ENCODE assay signal across 8 cellular contexts in the genomic region with DNA sequence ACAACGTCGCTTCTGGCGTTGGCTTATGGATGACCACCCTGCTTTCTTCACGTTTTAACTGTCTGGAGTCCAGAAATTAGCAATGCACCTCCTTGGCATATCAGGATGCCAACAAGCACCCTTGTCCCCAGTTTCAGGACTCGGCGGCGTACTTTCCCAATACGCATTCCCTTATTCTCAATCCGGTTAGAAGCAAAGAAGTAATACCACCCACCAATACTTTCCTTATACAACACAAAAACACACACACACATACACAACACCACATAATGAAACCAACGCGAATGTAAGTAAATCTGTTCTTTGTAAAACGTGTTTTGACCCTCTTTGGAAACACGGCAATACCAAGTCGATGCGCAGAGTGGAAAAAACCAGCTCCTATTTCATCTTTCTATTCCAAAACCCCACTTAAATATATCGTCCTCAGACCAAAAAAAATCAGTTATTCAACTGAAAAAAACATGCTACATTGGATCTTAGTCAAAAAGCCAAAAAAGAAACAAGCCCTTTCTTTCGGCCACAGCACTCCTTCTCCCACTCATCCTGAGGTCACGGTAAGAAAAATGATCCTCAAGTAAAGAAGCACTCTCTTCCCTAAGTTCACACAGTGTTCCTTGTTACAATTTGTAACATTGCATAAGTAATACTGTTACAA. TPM values are rescaled to one million over a fixed set of nuclear protein-coding genes. Genes with fewer than 3 reads are reported as not detected.
DNase-seq lines count a peak whose midpoint lies in the region; ATAC-seq and TF ChIP-seq lines count a peak whose summit lies in the region.

No MANE protein-coding gene starts in this region.

- H3K36me3 Mint-ChIP-seq in activated CD8-positive, alpha-beta T cell treated with anti-CD3 and anti-CD28 coated beads, Interleukin-2, amount 10 ng/mL, durations not matched to agents 7 days and 5 days (ENCODE audit: low read depth): peaks cover 6% of the 10 kb centered on the region
- H3K36me3 Mint-ChIP-seq in natural killer cell treated with Interleukin-12 subunit alpha and Interleukin-12 subunit beta and Interleukin-15 and Interleukin-18, amount 100 ng/mL, for 72 hours: no peaks in the 10 kb centered on the region

- CTCF ChIA-PET in activated CD8-positive, alpha-beta T cell treated with anti-CD3 and anti-CD28 coated beads, Interleukin-2, amount 10 ng/mL, durations not matched to agents 7 days and 5 days (lab: Charles Lee): interaction anchor here (0.6 to 5.2 kb wide), 9 partner anchors 9 to 393 kb away, joined by 3 to 39 read pairs (median 5); a partner anchor contains a TSS

- H3K9me3 ChIP-seq in BLaER1: no peaks in the 10 kb centered on the region
- no peaks in the 10 kb centered on the region for H3K9me3 ChIP-seq in esophagus squamous epithelium

- peak overlapping the region; percentile 96 for H3K4me2 ChIP-seq in BLaER1

- DNase-seq in NCI-H524 (lab: John Stamatoyannopoulos, UW) (peak; percentile 67 to 83), esophagus squamous epithelium (lab: John Stamatoyannopoulos, UW) (no peak), epidermal melanocyte (ENCODE audit: insufficient read length, low spot score) (no peak)
- peak; percentile 78 for DNase-seq in activated CD8-positive, alpha-beta T cell treated with anti-CD3 and anti-CD28 coated beads, Interleukin-2, amount 10 ng/mL, durations not matched to agents 7 days and 5 days
- peak; percentile 85 for DNase-seq in natural killer cell treated with Interleukin-12 subunit alpha and Interleukin-12 subunit beta and Interleukin-15 and Interleukin-18, amount 100 ng/mL, for 72 hours (ENCODE audit: low spot score)

- peak overlapping the region; percentile 99 for H3K27ac ChIP-seq in BLaER1
- H3K27ac ChIP-seq in esophagus squamous epithelium: peak overlapping the region; percentile 98 to 100 (median 99)

- H3K27ac Mint-ChIP-seq in activated CD8-positive, alpha-beta T cell treated with anti-CD3 and anti-CD28 coated beads, Interleukin-2, amount 10 ng/mL, durations not matched to agents 7 days and 5 days: peak overlapping the region; percentile 100
- H3K27ac Mint-ChIP-seq in natural killer cell treated with Interleukin-12 subunit alpha and Interleukin-12 subunit beta and Interleukin-15 and Interleukin-18, amount 100 ng/mL, for 72 hours: peak overlapping the region; percentile 99 to 100

- H3K36me3 ChIP-seq in BLaER1: no peaks in the 10 kb centered on the region
- no peaks in the 10 kb centered on the region for H3K36me3 ChIP-seq in esophagus squamous epithelium

- H3K27me3 ChIP-seq in BLaER1 (no peaks in the 10 kb centered on the region), esophagus squamous epithelium (no peaks in the 10 kb centered on the region)

- H3K4me3 Mint-ChIP-seq in activated CD8-positive, alpha-beta T cell treated with anti-CD3 and anti-CD28 coated beads, Interleukin-2, amount 10 ng/mL, durations not matched to agents 7 days and 5 days: peak overlapping the region; percentile 92
- H3K4me3 Mint-ChIP-seq in natural killer cell treated with Interleukin-12 subunit alpha and Interleukin-12 subunit beta and Interleukin-15 and Interleukin-18, amount 100 ng/mL, for 72 hours: peak overlapping the region; percentile 84

- POLR2A ChIA-PET in activated CD8-positive, alpha-beta T cell treated with anti-CD3 and anti-CD28 coated beads, Interleukin-2, amount 10 ng/mL, durations not matched to agents 7 days and 5 days (lab: Charles Lee): interaction anchor here (0.5 to 7.1 kb wide), 42 partner anchors 9 to 1854 kb away, joined by 3 to 229 read pairs (median 5); a partner anchor contains a TSS

- TF ChIP-seq POLR2A in esophagus squamous epithelium (IDR thresholded peaks at IDR 0.05): peak in 1 of 4 donors; percentile 10

- peak overlapping the region; percentile 69 for H3K4me3 ChIP-seq in BLaER1
- H3K4me3 ChIP-seq in esophagus squamous epithelium: peak overlapping the region; percentile 47 to 75 (median 60)

- intact Hi-C loops in esophagus squamous epithelium (cut with DNase I): no loop called here

- H3K9me3 Mint-ChIP-seq in activated CD8-positive, alpha-beta T cell treated with anti-CD3 and anti-CD28 coated beads, Interleukin-2, amount 10 ng/mL, durations not matched to agents 7 days and 5 days (ENCODE audit: insufficient read depth): no peaks in the 10 kb centered on the region
- no peaks in the 10 kb centered on the region for H3K9me3 Mint-ChIP-seq in natural killer cell treated with Interleukin-12 subunit alpha and Interleukin-12 subunit beta and Interleukin-15 and Interleukin-18, amount 100 ng/mL, for 72 hours

- no peaks in the 10 kb centered on the region for H4K20me1 ChIP-seq in BLaER1

- peaks cover 52% of the 10 kb centered on the region for H3K4me1 Mint-ChIP-seq in activated CD8-positive, alpha-beta T cell treated with anti-CD3 and anti-CD28 coated beads, Interleukin-2, amount 10 ng/mL, durations not matched to agents 7 days and 5 days (ENCODE audit: low read depth)
- H3K4me1 Mint-ChIP-seq in natural killer cell treated with Interleukin-12 subunit alpha and Interleukin-12 subunit beta and Interleukin-15 and Interleukin-18, amount 100 ng/mL, for 72 hours (ENCODE audit: low read depth in 2 of 2): peaks cover 25 to 29% of the 10 kb centered on the region in 2 donors

- WGBS in esophagus squamous epithelium, 2 donors: 11 to 15% methylated on average over 18 of the region's 18 CpGs

- H3K9ac ChIP-seq in BLaER1: peak overlapping the region; percentile 99

- TF ChIP-seq CTCF in esophagus squamous epithelium (IDR thresholded peaks at IDR 0.05): no peak

- no peaks in the 10 kb centered on the region for H3K27me3 Mint-ChIP-seq in activated CD8-positive, alpha-beta T cell treated with anti-CD3 and anti-CD28 coated beads, Interleukin-2, amount 10 ng/mL, durations not matched to agents 7 days and 5 days (ENCODE audit: low read depth)
- no peaks in the 10 kb centered on the region for H3K27me3 Mint-ChIP-seq in natural killer cell treated with Interleukin-12 subunit alpha and Interleukin-12 subunit beta and Interleukin-15 and Interleukin-18, amount 100 ng/mL, for 72 hours

- ATAC-seq in GM18909 (IDR thresholded peaks at IDR 0.05; ENCODE audit: poor library complexity, unreplicated experiment) (peak; percentile 30), HG03354 (IDR thresholded peaks at IDR 0.05; ENCODE audit: poor library complexity, severe bottlenecking, unreplicated experiment) (peak; percentile 42)
- ATAC-seq in activated CD8-positive, alpha-beta T cell treated with anti-CD3 and anti-CD28 coated beads, Interleukin-2, amount 10 ng/mL, durations not matched to agents 7 days and 5 days: peak; percentile 56
- peak; percentile 75 to 80 for ATAC-seq in natural killer cell treated with Interleukin-12 subunit alpha and Interleukin-12 subunit beta and Interleukin-15 and Interleukin-18, amount 100 ng/mL, for 72 hours

- H3K4me1 ChIP-seq in BLaER1: peaks cover 80% of the 10 kb centered on the region
- H3K4me1 ChIP-seq in esophagus squamous epithelium: peaks cover 6 to 39% (median 19%) of the 10 kb centered on the region in 3 donors

RNA-seq across cellular contexts. Expression of a gene that starts 31.1 kb away (rescaled TPM):
- 1 to 10 TPM; 2.9 to 4.2 TPM for total RNA-seq in activated CD8-positive, alpha-beta T cell treated with anti-CD3 and anti-CD28 coated beads, Interleukin-2, amount 10 ng/mL, durations not matched to agents 7 days and 5 days
- total RNA-seq in esophagus squamous epithelium: 10 to 100 TPM; 54.2 to 94.1 (median 61.5) TPM
- 1 to 10 TPM; 1.5 to 1.7 TPM for total RNA-seq in natural killer cell treated with Interleukin-12 subunit alpha and Interleukin-12 subunit beta and Interleukin-15 and Interleukin-18, amount 100 ng/mL, for 72 hours

Comparison
In these comparisons a context has a peak if more than half of its experiments do, and no peak if none do; other contexts are left out.
1. DNase-seq: peak in NCI-H524 (2 of 2), activated CD8-positive, alpha-beta T cell treated with anti-CD3 and anti-CD28 coated beads, Interleukin-2, amount 10 ng/mL, durations not matched to agents 7 days and 5 days (single experiment) and natural killer cell treated with Interleukin-12 subunit alpha and Interleukin-12 subunit beta and Interleukin-15 and Interleukin-18, amount 100 ng/mL, for 72 hours (single experiment); none in esophagus squamous epithelium (single experiment) and epidermal melanocyte (single experiment).
2. RNA of a gene that starts 31.1 kb away (total RNA-seq): 54.2 to 94.1 TPM in esophagus squamous epithelium; 2.9 to 4.2 TPM in activated CD8-positive, alpha-beta T cell treated with anti-CD3 and anti-CD28 coated beads, Interleukin-2, amount 10 ng/mL, durations not matched to agents 7 days and 5 days and 1.5 to 1.7 TPM in natural killer cell treated with Interleukin-12 subunit alpha and Interleukin-12 subunit beta and Interleukin-15 and Interleukin-18, amount 100 ng/mL, for 72 hours; every median in the first group is over 10 times any median in the second.
3. Peak in every context shown above with its lines, with median percentiles within 50 percentile points of each other: ATAC-seq.